ENCODE assay signal across 8 cellular contexts in genomic region chr15:81336568-81336967, GRCh38.
DNase-seq lines count a peak whose midpoint lies in the region; ATAC-seq and TF ChIP-seq lines count a peak whose summit lies in the region.

No MANE protein-coding gene starts in this region.

- peak; percentile 79 for TF ChIP-seq CTCF in choroid plexus epithelial cell (conservative IDR thresholded peaks at IDR 0.05; ENCODE audit: low read depth, low read length)

- DNase-seq in activated T-cell treated with anti-CD3 and anti-CD28 coated beads for 24 hours (ENCODE audit: low read depth) = peak; percentile 25
- DNase-seq in activated T-cell treated with anti-CD3 and anti-CD28 coated beads, Interleukin-2, amount 50 U/mL, for 24 hours = no peak
- DNase-seq in NAMALWA (ENCODE audit: low spot score) = peak; percentile 58
- peak; percentile 79 for DNase-seq in choroid plexus epithelial cell (ENCODE audit: low read depth)
- peak; percentile 14 for DNase-seq in stimulated activated CD4-positive, alpha-beta T cell treated with anti-CD3 and anti-CD28 coated beads, Interleukin-1b, Interleukin-23, amount 100 ng/mL, for 48 hours

- no peaks in the 10 kb centered on the region for H3K36me3 Mint-ChIP-seq in activated T-cell treated with anti-CD3 and anti-CD28 coated beads, Interleukin-2, amount 50 U/mL, for 24 hours (ENCODE audit: low read depth)

- no peak overlapping the region for H3K4me3 ChIP-seq in choroid plexus epithelial cell (ENCODE audit: low read depth, low read length)

- no peak overlapping the region for H3K4me3 Mint-ChIP-seq in activated T-cell treated with anti-CD3 and anti-CD28 coated beads, Interleukin-2, amount 50 U/mL, for 24 hours

- no peak overlapping the region for H3K27ac Mint-ChIP-seq in activated T-cell treated with anti-CD3 and anti-CD28 coated beads, Interleukin-2, amount 50 U/mL, for 24 hours

- H3K4me1 Mint-ChIP-seq in activated T-cell treated with anti-CD3 and anti-CD28 coated beads, Interleukin-2, amount 50 U/mL, for 24 hours (ENCODE audit: low read depth) = peaks cover 10% of the 10 kb centered on the region

- no peak for ATAC-seq in HG02763 (IDR thresholded peaks at IDR 0.05; ENCODE audit: unreplicated experiment)
- ATAC-seq in GM21423 (IDR thresholded peaks at IDR 0.05; ENCODE audit: unreplicated experiment) = no peak
- no peak for ATAC-seq in HG02678 (IDR thresholded peaks at IDR 0.05; ENCODE audit: unreplicated experiment)

- no peaks in the 10 kb centered on the region for H3K27me3 Mint-ChIP-seq in activated T-cell treated with anti-CD3 and anti-CD28 coated beads, Interleukin-2, amount 50 U/mL, for 24 hours

- no peaks in the 10 kb centered on the region for H3K9me3 Mint-ChIP-seq in activated T-cell treated with anti-CD3 and anti-CD28 coated beads, Interleukin-2, amount 50 U/mL, for 24 hours
